Comparison of ENCODE assay signal across 1 cellular context in the genomic region with DNA sequence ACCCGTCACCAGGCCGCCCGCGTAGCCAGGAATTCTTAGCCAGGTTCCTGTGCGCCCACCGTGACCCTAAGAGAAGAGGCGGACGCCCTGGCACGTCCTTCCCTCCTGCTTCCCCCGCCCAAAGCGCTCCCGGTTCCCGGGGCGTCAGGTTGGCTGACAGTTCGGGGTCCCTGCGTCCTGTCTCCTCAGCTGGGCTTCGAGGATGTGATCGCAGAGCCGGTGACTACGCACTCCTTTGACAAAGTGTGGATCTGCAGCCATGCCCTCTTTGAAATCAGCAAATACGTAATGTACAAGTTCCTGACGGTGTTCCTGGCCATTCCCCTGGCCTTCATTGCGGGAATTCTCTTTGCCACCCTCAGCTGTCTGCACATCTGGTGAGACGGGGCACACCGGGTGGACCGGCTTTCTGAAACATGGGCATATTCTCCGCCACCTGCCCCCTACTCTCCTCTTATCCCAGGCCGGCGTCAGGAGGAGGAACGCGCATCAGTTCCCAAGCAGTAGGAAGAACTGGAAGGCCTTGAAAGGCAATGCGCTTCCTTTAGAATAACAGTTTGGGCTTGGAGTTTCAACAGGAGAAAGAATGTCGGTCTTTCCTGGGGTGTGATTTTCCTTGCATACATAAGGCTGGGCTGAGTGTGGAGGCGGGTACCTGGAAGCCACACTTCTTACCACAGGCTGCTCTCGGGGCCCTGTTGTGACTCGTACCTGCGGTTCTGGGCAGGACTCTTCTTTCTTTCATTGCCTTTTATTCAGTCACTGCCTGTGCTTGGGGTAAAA.
TF ChIP-seq lines count a peak whose summit lies in the region.

No MANE protein-coding gene starts in this region.

TF ChIP-seq in K562, 482 proteins besides CTCF, POLR2A, EP300 and RAD21 (continued from another document):
- TF ChIP-seq, protein P1, sequence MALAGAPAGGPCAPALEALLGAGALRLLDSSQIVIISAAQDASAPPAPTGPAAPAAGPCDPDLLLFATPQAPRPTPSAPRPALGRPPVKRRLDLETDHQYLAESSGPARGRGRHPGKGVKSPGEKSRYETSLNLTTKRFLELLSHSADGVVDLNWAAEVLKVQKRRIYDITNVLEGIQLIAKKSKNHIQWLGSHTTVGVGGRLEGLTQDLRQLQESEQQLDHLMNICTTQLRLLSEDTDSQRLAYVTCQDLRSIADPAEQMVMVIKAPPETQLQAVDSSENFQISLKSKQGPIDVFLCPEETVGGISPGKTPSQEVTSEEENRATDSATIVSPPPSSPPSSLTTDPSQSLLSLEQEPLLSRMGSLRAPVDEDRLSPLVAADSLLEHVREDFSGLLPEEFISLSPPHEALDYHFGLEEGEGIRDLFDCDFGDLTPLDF (CRISPR knock-in tag; IDR thresholded peaks at IDR 0.05): no peak
- TF ChIP-seq ARID1B (IDR thresholded peaks at IDR 0.05): no peak
- no peak for TF ChIP-seq HMG20A (CRISPR knock-in tag; conservative IDR thresholded peaks at IDR 0.05)
- no peak for TF ChIP-seq NR1H2 (CRISPR knock-in tag; IDR thresholded peaks at IDR 0.05)
- no peak for TF ChIP-seq ETV1 (tag; conservative IDR thresholded peaks at IDR 0.05; ENCODE audit: low read depth)
- TF ChIP-seq SMAD4 (CRISPR knock-in tag; conservative IDR thresholded peaks at IDR 0.05): 0 out of 2 replicates have a peak, but pooled peaks have one; percentile 20
- TF ChIP-seq HCFC1 (IDR thresholded peaks at IDR 0.05; ENCODE audit: low read depth, low read length): no peak
- TF ChIP-seq FOXK1 (CRISPR knock-in tag; IDR thresholded peaks at IDR 0.05; ENCODE audit: borderline replicate concordance): 0 out of 2 replicates have a peak, but pooled peaks have one; percentile 33
- TF ChIP-seq ZNF445 (CRISPR knock-in tag; IDR thresholded peaks at IDR 0.05; ENCODE audit: low read depth): no peak
- no peak for TF ChIP-seq FOSL1 (tag; conservative IDR thresholded peaks at IDR 0.05)
- TF ChIP-seq, protein P2, sequence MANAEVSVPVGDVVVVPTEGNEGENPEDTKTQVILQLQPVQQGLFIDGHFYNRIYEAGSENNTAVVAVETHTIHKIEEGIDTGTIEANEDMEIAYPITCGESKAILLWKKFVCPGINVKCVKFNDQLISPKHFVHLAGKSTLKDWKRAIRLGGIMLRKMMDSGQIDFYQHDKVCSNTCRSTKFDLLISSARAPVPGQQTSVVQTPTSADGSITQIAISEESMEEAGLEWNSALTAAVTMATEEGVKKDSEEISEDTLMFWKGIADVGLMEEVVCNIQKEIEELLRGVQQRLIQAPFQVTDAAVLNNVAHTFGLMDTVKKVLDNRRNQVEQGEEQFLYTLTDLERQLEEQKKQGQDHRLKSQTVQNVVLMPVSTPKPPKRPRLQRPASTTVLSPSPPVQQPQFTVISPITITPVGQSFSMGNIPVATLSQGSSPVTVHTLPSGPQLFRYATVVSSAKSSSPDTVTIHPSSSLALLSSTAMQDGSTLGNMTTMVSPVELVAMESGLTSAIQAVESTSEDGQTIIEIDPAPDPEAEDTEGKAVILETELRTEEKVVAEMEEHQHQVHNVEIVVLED (CRISPR knock-in tag; IDR thresholded peaks at IDR 0.05): no peak
- TF ChIP-seq, protein P3, sequence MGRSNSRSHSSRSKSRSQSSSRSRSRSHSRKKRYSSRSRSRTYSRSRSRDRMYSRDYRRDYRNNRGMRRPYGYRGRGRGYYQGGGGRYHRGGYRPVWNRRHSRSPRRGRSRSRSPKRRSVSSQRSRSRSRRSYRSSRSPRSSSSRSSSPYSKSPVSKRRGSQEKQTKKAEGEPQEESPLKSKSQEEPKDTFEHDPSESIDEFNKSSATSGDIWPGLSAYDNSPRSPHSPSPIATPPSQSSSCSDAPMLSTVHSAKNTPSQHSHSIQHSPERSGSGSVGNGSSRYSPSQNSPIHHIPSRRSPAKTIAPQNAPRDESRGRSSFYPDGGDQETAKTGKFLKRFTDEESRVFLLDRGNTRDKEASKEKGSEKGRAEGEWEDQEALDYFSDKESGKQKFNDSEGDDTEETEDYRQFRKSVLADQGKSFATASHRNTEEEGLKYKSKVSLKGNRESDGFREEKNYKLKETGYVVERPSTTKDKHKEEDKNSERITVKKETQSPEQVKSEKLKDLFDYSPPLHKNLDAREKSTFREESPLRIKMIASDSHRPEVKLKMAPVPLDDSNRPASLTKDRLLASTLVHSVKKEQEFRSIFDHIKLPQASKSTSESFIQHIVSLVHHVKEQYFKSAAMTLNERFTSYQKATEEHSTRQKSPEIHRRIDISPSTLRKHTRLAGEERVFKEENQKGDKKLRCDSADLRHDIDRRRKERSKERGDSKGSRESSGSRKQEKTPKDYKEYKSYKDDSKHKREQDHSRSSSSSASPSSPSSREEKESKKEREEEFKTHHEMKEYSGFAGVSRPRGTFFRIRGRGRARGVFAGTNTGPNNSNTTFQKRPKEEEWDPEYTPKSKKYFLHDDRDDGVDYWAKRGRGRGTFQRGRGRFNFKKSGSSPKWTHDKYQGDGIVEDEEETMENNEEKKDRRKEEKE (IDR thresholded peaks at IDR 0.05; ENCODE audit: borderline replicate concordance in 1 of 2, control insufficient read depth in 1 of 2, low read depth in 2 of 2, low read length in 1 of 2): no peak
- no peak for TF ChIP-seq ZC3H8 (IDR thresholded peaks at IDR 0.05)
- TF ChIP-seq CXXC5 (CRISPR knock-in tag; IDR thresholded peaks at IDR 0.05): no peak; the same call in 1 of the 2 replicates
- TF ChIP-seq POLR2AphosphoS2 (IDR thresholded peaks at IDR 0.05; ENCODE audit: low read length): no peak
- TF ChIP-seq ZNF133 (CRISPR knock-in tag; IDR thresholded peaks at IDR 0.05): no peak
- TF ChIP-seq ATF7 (IDR thresholded peaks at IDR 0.05): 0 out of 2 replicates have a peak, but pooled peaks have one; percentile 16
- TF ChIP-seq ZFP30 (CRISPR knock-in tag; IDR thresholded peaks at IDR 0.05; ENCODE audit: borderline replicate concordance): no peak
- no peak for TF ChIP-seq HIVEP1 (CRISPR knock-in tag; IDR thresholded peaks at IDR 0.05)
